10 cellular contexts compared by ENCODE assay signal in the genomic region with DNA sequence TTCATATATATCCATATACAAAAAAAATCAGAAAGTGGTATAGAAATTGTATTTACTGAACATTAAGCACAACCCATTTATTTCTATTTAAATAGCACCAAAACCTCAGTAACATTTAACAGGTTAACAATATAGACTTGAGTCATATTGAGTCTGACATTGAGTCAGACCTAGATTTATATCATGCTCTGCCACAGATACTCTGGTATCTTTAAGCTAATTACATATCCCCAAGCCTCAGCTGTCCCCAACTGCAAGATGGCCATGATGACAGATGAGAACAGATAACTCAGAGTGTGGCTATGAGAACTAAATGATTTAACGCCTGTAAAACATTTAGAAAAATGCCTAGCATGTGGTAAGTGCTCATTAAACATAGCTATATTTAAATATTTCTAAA. TPM values are rescaled to one million over a fixed set of nuclear protein-coding genes. Genes with fewer than 3 reads are reported as not detected.
DNase-seq lines count a peak whose midpoint lies in the region; ATAC-seq and TF ChIP-seq lines count a peak whose summit lies in the region.
"Had no signal": no experiment of that assay in that cellular context is flagged by ENCODE, and none has a peak within 500 bp of the region (broad histone marks: within the 10 kb centered on the region; RNA-seq: fewer than 3 reads in every experiment).

No MANE protein-coding gene starts in this region.

- TF ChIP-seq CTCF in glutamatergic neuron (IDR thresholded peaks at IDR 0.05; ENCODE audit: partially characterized antibody, unreplicated experiment) = no peak
- TF ChIP-seq CTCF in endothelial cell (IDR thresholded peaks at IDR 0.05; ENCODE audit: unreplicated experiment) = no peak

- H3K4me3 Mint-ChIP-seq in glutamatergic neuron (ENCODE audit: unreplicated experiment) = no peak overlapping the region
- H3K4me3 Mint-ChIP-seq in endothelial cell (ENCODE audit: unreplicated experiment) = no peak overlapping the region

- DNase-seq in stimulated activated CD4-positive, alpha-beta T cell treated with anti-CD3 and anti-CD28 coated beads, Interleukin-4, amount 100 ng/mL, for 24 hours = peak; percentile 38
- no peak for DNase-seq in stimulated activated CD4-positive, alpha-beta T cell treated with anti-CD3 and anti-CD28 coated beads, Interleukin-4, amount 100 ng/mL, for 1 hour
- DNase-seq in glutamatergic neuron (no peak), RPMI8226 (no peak), endothelial cell (ENCODE audit: low spot score) (no peak), GF-D8 (lab: John Stamatoyannopoulos, UW) (no peak)

- ATAC-seq in HG02610 (IDR thresholded peaks at IDR 0.05; ENCODE audit: unreplicated experiment) (peak; percentile 89), HG03575 (IDR thresholded peaks at IDR 0.05; ENCODE audit: extremely low read depth, insufficient number of reproducible peaks, low FRiP score, unreplicated experiment) (peak; percentile 43)

- no peaks in the 10 kb centered on the region for H3K27me3 Mint-ChIP-seq in glutamatergic neuron (ENCODE audit: unreplicated experiment)
- H3K27me3 Mint-ChIP-seq in endothelial cell (ENCODE audit: unreplicated experiment) = no peaks in the 10 kb centered on the region

- H3K4me1 Mint-ChIP-seq in glutamatergic neuron (ENCODE audit: low read depth, unreplicated experiment) (peaks cover 9% of the 10 kb centered on the region), endothelial cell (ENCODE audit: unreplicated experiment) (peaks cover 10% of the 10 kb centered on the region)

- H3K36me3 Mint-ChIP-seq in glutamatergic neuron (ENCODE audit: unreplicated experiment) = no peaks in the 10 kb centered on the region
- no peaks in the 10 kb centered on the region for H3K36me3 Mint-ChIP-seq in endothelial cell (ENCODE audit: low read depth, unreplicated experiment)

- H3K9me3 Mint-ChIP-seq in glutamatergic neuron (ENCODE audit: unreplicated experiment) (peaks cover 2% of the 10 kb centered on the region), endothelial cell (ENCODE audit: unreplicated experiment) (no peaks in the 10 kb centered on the region)

- H3K27ac Mint-ChIP-seq in glutamatergic neuron (ENCODE audit: unreplicated experiment) (no peak overlapping the region), endothelial cell (ENCODE audit: unreplicated experiment) (no peak overlapping the region)

RNA-seq across cellular contexts. Expression of a gene that starts 40.3 kb away (rescaled TPM):
- total RNA-seq in glutamatergic neuron (ENCODE audit: unreplicated experiment) = not detected
- total RNA-seq in endothelial cell (ENCODE audit: unreplicated experiment) = not detected
- total RNA-seq: M059J, pulmonary artery endothelial cell had no signal
